In the genomic region with DNA sequence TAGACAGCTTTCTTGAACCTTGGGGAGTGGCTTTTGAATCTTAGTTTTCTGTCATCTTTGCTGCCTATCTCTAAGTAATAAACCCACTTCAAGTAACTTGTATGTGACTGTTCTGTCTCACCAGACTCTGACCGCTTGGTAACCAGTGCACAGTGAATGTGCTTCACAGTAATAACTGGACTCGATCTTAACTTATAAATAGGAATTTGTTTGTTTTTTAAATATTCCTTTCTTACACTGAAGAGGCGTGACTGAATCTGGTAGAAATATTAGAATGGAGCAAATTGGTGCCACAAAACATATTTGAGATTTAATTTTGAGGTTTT, we compare ENCODE assay signal across 15 cellular contexts.
"Had no signal": no experiment of that assay in that cellular context is flagged by ENCODE, and none has a peak within 500 bp of the region (broad histone marks: within the 10 kb centered on the region; RNA-seq: fewer than 3 reads in every experiment).

No MANE protein-coding gene starts in this region.

- H3K9me3 ChIP-seq: gastrocnemius medialis, heart right ventricle, neutrophil, right atrium auricular region had no signal

- H3K4me2 ChIP-seq: smooth muscle cell had no signal

- H3K27me3 ChIP-seq: gastrocnemius medialis, heart right ventricle, neutrophil, right atrium auricular region had no signal

- ATAC-seq: activated CD4-positive, CD25-positive, alpha-beta regulatory T cell treated with anti-CD3 and anti-CD28 coated beads, Interleukin-2, amount 50 U/mL, for 24 hours; activated CD8-positive, alpha-beta memory T cell treated with anti-CD3 and anti-CD28 coated beads, Interleukin-2, amount 10 ng/mL, durations not matched to agents 7 days and 5 days; activated naive CD8-positive, alpha-beta T cell treated with anti-CD3 and anti-CD28 coated beads, Interleukin-2, amount 50 U/mL, for 24 hours; effector memory CD8-positive, alpha-beta T cell; naive thymus-derived CD8-positive, alpha-beta T cell; stimulated activated naive CD8-positive, alpha-beta T cell treated with anti-CD3 and anti-CD28 coated beads, Interleukin-15, Interleukin-2, amounts not matched to agents 100 U/mL and 50 U/mL, for 24 hours had no signal

- H3K27ac ChIP-seq: gastrocnemius medialis, heart right ventricle, neutrophil, right atrium auricular region had no signal

- H3K36me3 ChIP-seq: gastrocnemius medialis, heart right ventricle, neutrophil, right atrium auricular region had no signal

- H3K4me3 ChIP-seq: gastrocnemius medialis, heart right ventricle, right atrium auricular region, smooth muscle cell had no signal

- DNase-seq: activated CD4-positive, alpha-beta T cell treated with anti-CD3 and anti-CD28 coated beads, Interleukin-2, amount 50 U/mL, for 48 hours; activated CD8-positive, alpha-beta memory T cell treated with anti-CD3 and anti-CD28 coated beads, Interleukin-2, amount 10 ng/mL, durations not matched to agents 7 days and 5 days; activated naive CD4-positive, alpha-beta T cell treated with anti-CD3 and anti-CD28 coated beads for 36 hours; activated naive CD8-positive, alpha-beta T cell treated with anti-CD3 and anti-CD28 coated beads, Interleukin-2, amount 50 U/mL, for 24 hours; activated T-cell treated with anti-CD3 and anti-CD28 coated beads, Interleukin-2, amount 50 U/mL, for 1 hour; effector memory CD8-positive, alpha-beta T cell; gastrocnemius medialis; heart right ventricle; naive thymus-derived CD8-positive, alpha-beta T cell; stimulated activated naive CD8-positive, alpha-beta T cell treated with anti-CD3 and anti-CD28 coated beads, Interleukin-15, Interleukin-2, amounts not matched to agents 100 U/mL and 50 U/mL, for 24 hours; T-helper 9 cell had no signal
